18 cellular contexts compared by ENCODE assay signal in the genomic region with DNA sequence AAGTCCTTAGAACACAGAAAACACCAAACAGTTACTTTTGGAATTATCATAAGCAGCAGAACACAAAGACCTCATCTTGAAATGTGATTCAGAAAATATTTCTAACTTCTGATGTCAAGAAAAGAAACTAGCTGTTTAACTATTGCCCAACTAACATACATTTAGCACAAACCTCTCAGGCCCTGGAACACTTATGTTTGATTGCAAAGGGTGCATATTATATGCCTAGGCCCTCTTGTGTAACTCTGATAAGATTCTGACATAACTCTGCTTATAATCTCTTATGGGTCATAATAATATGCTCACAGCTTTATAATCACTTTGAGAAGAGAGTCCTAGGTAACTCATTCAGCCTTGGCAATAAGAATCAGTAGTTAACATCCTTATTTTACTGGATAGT.
"Had no signal": no experiment of that assay in that cellular context is flagged by ENCODE, and none has a peak within 500 bp of the region (broad histone marks: within the 10 kb centered on the region; RNA-seq: fewer than 3 reads in every experiment).

No MANE protein-coding gene starts in this region.

- ATAC-seq: left colon; naive thymus-derived CD8-positive, alpha-beta T cell had no signal

- H3K4me3 Mint-ChIP-seq: activated naive CD4-positive, alpha-beta T cell treated with anti-CD3 and anti-CD28 coated beads, Interleukin-2, amount 10 ng/mL, durations not matched to agents 7 days and 5 days; naive thymus-derived CD8-positive, alpha-beta T cell had no signal

- H3K27me3 ChIP-seq: esophagus muscularis mucosa, neutrophil, right atrium auricular region had no signal

- H3K4me3 ChIP-seq: coronary artery, esophagus muscularis mucosa, right atrium auricular region, skin epidermis had no signal

- H3K9me3 ChIP-seq: esophagus muscularis mucosa, neutrophil, right atrium auricular region had no signal

- DNase-seq: activated CD4-positive, CD25-positive, alpha-beta regulatory T cell treated with anti-CD3 and anti-CD28 coated beads, Interleukin-2, amount 50 U/mL, for 72 hours; activated naive CD4-positive, alpha-beta T cell treated with anti-CD3 and anti-CD28 coated beads, Interleukin-2, amount 10 ng/mL, durations not matched to agents 7 days and 5 days; central memory CD4-positive, alpha-beta T cell; effector CD4-positive, alpha-beta T cell; foreskin melanocyte; left colon; naive thymus-derived CD8-positive, alpha-beta T cell; posterior cingulate gyrus; stimulated activated CD4-positive, alpha-beta T cell treated with anti-CD3 and anti-CD28 coated beads, Interleukin-4, amount 100 ng/mL, for 24 hours; stimulated activated naive CD4-positive, alpha-beta T cell treated with Interleukin-2 at 50 U/mL for 16 hours; SW 1271; T-helper 9 cell had no signal

- H3K27ac ChIP-seq: coronary artery, esophagus muscularis mucosa, neutrophil, right atrium auricular region, skin epidermis had no signal

- H3K36me3 Mint-ChIP-seq: activated naive CD4-positive, alpha-beta T cell treated with anti-CD3 and anti-CD28 coated beads, Interleukin-2, amount 10 ng/mL, durations not matched to agents 7 days and 5 days; naive thymus-derived CD8-positive, alpha-beta T cell had no signal

- H3K27ac Mint-ChIP-seq: activated naive CD4-positive, alpha-beta T cell treated with anti-CD3 and anti-CD28 coated beads, Interleukin-2, amount 10 ng/mL, durations not matched to agents 7 days and 5 days; activated T-helper 2 cell treated with anti-CD3 and anti-CD28 coated beads, Interferon-gamma antibody, Interleukin-2, Interleukin-4, amounts not matched to agents 10 μg/mL and 5 μg/mL and 100 μg/mL, durations not matched to agents 14 hours and 24 hours and 36 hours; naive thymus-derived CD8-positive, alpha-beta T cell had no signal

- H3K4me1 Mint-ChIP-seq: activated naive CD4-positive, alpha-beta T cell treated with anti-CD3 and anti-CD28 coated beads, Interleukin-2, amount 10 ng/mL, durations not matched to agents 7 days and 5 days had no signal

- H3K9me3 Mint-ChIP-seq: activated naive CD4-positive, alpha-beta T cell treated with anti-CD3 and anti-CD28 coated beads, Interleukin-2, amount 10 ng/mL, durations not matched to agents 7 days and 5 days; activated T-helper 2 cell treated with anti-CD3 and anti-CD28 coated beads, Interferon-gamma antibody, Interleukin-2, Interleukin-4, amounts not matched to agents 10 μg/mL and 5 μg/mL and 100 μg/mL, durations not matched to agents 14 hours and 24 hours and 36 hours; naive thymus-derived CD8-positive, alpha-beta T cell had no signal

- H3K36me3 ChIP-seq: esophagus muscularis mucosa, neutrophil, right atrium auricular region had no signal
